ENCODE assay signal across 16 cellular contexts in the genomic region with DNA sequence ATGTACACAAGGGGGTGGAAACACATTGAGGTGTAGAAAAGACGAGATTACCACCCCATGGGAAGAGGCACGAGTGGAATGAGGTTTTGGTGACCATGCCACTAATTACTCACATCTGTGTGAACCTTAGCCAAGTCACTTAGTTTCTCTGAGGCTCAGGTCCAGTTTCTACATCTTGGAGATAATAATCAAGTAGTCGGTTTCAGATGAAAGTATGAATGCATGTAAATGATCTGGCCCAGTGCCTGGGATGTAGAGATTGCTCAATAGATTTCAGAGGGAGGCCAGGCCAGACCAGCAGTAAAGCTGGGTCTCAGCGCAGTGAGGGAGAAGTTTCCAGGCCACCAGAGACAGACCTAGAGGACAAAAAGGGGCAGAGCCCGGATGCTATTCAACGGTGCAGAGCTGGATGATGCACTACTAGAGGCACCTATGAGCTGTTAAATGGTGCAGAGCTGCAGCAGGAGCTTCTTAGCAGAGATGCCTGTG.
A peak's percentile ranks its signal among the peaks of the same experiment; 100 is the strongest.
DNase-seq lines count a peak whose midpoint lies in the region; ATAC-seq, FAIRE-seq and TF ChIP-seq lines count a peak whose summit lies in the region.
"Had no signal": no experiment of that assay in that cellular context is flagged by ENCODE, and none has a peak within 500 bp of the region (broad histone marks: within the 10 kb centered on the region; RNA-seq: fewer than 3 reads in every experiment).

No MANE protein-coding gene starts in this region.

- H3K27me3 ChIP-seq in RWPE2 (ENCODE audit: insufficient read depth, poor library complexity, severe bottlenecking) (no peaks in the 10 kb centered on the region), hepatocyte (no peaks in the 10 kb centered on the region)

- peak overlapping the region; percentile 9 for H3K4me2 ChIP-seq in hepatocyte

- H4K20me1 ChIP-seq in hepatocyte (ENCODE audit: insufficient read depth, poor library complexity, severe bottlenecking): no peaks in the 10 kb centered on the region

- FAIRE-seq in GM19239 (lab: Jason Lieb, UNC): no peak
- FAIRE-seq: small intestine had no signal

- H3K9me3 ChIP-seq in HEK293 (ENCODE audit: control insufficient read depth, insufficient read depth, low read depth, low read length) (no peaks in the 10 kb centered on the region), RWPE2 (ENCODE audit: severe bottlenecking) (no peaks in the 10 kb centered on the region), hepatocyte (ENCODE audit: low read depth) (no peaks in the 10 kb centered on the region)

- POLR2A ChIA-PET in HEK293 (lab: Yijun Ruan, JAX): no interaction called here

- CTCF ChIA-PET in HEK293 (lab: Yijun Ruan, JAX): interaction anchor here (0.6 kb wide), 1 partner anchor 28 kb away, joined by 3 read pairs; no protein-coding TSS in a partner anchor

- H3K4me3 ChIP-seq in HEK293 (ENCODE audit: low read depth, low read length) (no peak overlapping the region), RWPE2 (ENCODE audit: severe bottlenecking) (no peak overlapping the region), hepatocyte (no peak overlapping the region)

- WGBS in hepatocyte (ENCODE audit: low lambda C conversion rate, missing lambda C conversion rate): 63% methylated on average over 6 of the region's 6 CpGs

- TF ChIP-seq CTCF in HEK293 (tag by site-specific recombination; IDR thresholded peaks at IDR 0.05): no peak
- TF ChIP-seq CTCF in RWPE2 (IDR thresholded peaks at IDR 0.05; ENCODE audit: poor library complexity, severe bottlenecking): no peak
- TF ChIP-seq CTCF in hepatocyte (IDR thresholded peaks at IDR 0.05; ENCODE audit: poor library complexity): no peak

- H3K36me3 ChIP-seq in HEK293 (ENCODE audit: control insufficient read depth in 2 of 2, insufficient read depth in 1 of 2, low read length in 2 of 2) (no peaks in the 10 kb centered on the region), RWPE2 (ENCODE audit: low read depth) (no peaks in the 10 kb centered on the region), hepatocyte (replicated peaks; ENCODE audit: insufficient read depth, low read depth) (no peaks in the 10 kb centered on the region)

- peak; percentile 11 for ATAC-seq in RWPE2 (ENCODE audit: low read depth)
- no peak for ATAC-seq in HG03520 (IDR thresholded peaks at IDR 0.05; ENCODE audit: unreplicated experiment)
- ATAC-seq: activated CD4-positive, alpha-beta T cell treated with anti-CD3 and anti-CD28 coated beads for 36 hours; naive thymus-derived CD8-positive, alpha-beta T cell; SK-N-SH treated with all-trans-retinoic acid at 6 μM for 48 hours had no signal

- no peak overlapping the region for H2AFZ ChIP-seq in hepatocyte

- H3K79me2 ChIP-seq in hepatocyte: no peaks in the 10 kb centered on the region

- H3K27ac ChIP-seq in HEK293 (ENCODE audit: extremely low read depth, low read depth, low read length) (peak overlapping the region; percentile 92), RWPE2 (ENCODE audit: poor library complexity, severe bottlenecking) (peak overlapping the region; percentile 96), hepatocyte (peak overlapping the region; percentile 96)

- peak; percentile 64 for DNase-seq in A172 (ENCODE audit: low spot score)
- DNase-seq in RWPE2 (ENCODE audit: low spot score): no peak
- peak; percentile 35 for DNase-seq in hepatocyte (ENCODE audit: low spot score)
- DNase-seq in amniotic stem cell (lab: John Stamatoyannopoulos, UW): no peak
- no peak for DNase-seq in GM19239 (ENCODE audit: insufficient read length, low spot score)
- DNase-seq in activated T-cell treated with anti-CD3 and anti-CD28 coated beads, Interleukin-2, amount 50 U/mL, for 1 hour: no peak
- DNase-seq: activated CD4-positive, alpha-beta T cell treated with anti-CD3 and anti-CD28 coated beads for 36 hours; AML-193; GF-D8; naive thymus-derived CD8-positive, alpha-beta T cell; NCI-H1092; NCI-H748 treated with DMSO at 0.1 percent for 48 hours; small intestine had no signal

- no peaks in the 10 kb centered on the region for H3K9me2 ChIP-seq in hepatocyte (replicated peaks; ENCODE audit: insufficient read depth)

- H3K4me1 ChIP-seq in HEK293 (ENCODE audit: control insufficient read depth, insufficient read depth, low read length) (peaks cover 40% of the 10 kb centered on the region), RWPE2 (ENCODE audit: insufficient read depth, poor library complexity, severe bottlenecking) (peaks cover 38% of the 10 kb centered on the region), hepatocyte (ENCODE audit: insufficient read depth) (peaks cover 21% of the 10 kb centered on the region)

TF ChIP-seq in HEK293, 187 proteins besides CTCF, POLR2A, EP300 and RAD21 (continues in another document):
- TF ChIP-seq ZNF394 (tag by site-specific recombination; IDR thresholded peaks at IDR 0.05; ENCODE audit: borderline replicate concordance): no peak
- TF ChIP-seq, protein P1, sequence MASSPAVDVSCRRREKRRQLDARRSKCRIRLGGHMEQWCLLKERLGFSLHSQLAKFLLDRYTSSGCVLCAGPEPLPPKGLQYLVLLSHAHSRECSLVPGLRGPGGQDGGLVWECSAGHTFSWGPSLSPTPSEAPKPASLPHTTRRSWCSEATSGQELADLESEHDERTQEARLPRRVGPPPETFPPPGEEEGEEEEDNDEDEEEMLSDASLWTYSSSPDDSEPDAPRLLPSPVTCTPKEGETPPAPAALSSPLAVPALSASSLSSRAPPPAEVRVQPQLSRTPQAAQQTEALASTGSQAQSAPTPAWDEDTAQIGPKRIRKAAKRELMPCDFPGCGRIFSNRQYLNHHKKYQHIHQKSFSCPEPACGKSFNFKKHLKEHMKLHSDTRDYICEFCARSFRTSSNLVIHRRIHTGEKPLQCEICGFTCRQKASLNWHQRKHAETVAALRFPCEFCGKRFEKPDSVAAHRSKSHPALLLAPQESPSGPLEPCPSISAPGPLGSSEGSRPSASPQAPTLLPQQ (tag by site-specific recombination; IDR thresholded peaks at IDR 0.05): 0 out of 2 replicates have a peak, but pooled peaks have one; percentile 38
- peak; percentile 20 for TF ChIP-seq SETDB1 (IDR thresholded peaks at IDR 0.05; ENCODE audit: insufficient read length, low read length)
- no peak for TF ChIP-seq KLF16 (tag by site-specific recombination; IDR thresholded peaks at IDR 0.05)
- TF ChIP-seq ZNF521 (tag by site-specific recombination; IDR thresholded peaks at IDR 0.05): no peak
- no peak for TF ChIP-seq ZNF10 (tag by site-specific recombination; IDR thresholded peaks at IDR 0.05)
- no peak for TF ChIP-seq ZNF155 (tag by site-specific recombination; IDR thresholded peaks at IDR 0.05)
- TF ChIP-seq, protein P2, sequence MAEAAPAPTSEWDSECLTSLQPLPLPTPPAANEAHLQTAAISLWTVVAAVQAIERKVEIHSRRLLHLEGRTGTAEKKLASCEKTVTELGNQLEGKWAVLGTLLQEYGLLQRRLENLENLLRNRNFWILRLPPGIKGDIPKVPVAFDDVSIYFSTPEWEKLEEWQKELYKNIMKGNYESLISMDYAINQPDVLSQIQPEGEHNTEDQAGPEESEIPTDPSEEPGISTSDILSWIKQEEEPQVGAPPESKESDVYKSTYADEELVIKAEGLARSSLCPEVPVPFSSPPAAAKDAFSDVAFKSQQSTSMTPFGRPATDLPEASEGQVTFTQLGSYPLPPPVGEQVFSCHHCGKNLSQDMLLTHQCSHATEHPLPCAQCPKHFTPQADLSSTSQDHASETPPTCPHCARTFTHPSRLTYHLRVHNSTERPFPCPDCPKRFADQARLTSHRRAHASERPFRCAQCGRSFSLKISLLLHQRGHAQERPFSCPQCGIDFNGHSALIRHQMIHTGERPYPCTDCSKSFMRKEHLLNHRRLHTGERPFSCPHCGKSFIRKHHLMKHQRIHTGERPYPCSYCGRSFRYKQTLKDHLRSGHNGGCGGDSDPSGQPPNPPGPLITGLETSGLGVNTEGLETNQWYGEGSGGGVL (tag by site-specific recombination; IDR thresholded peaks at IDR 0.05): peak; percentile 38; the same call in 1 of the 2 replicates
- TF ChIP-seq, protein P3, sequence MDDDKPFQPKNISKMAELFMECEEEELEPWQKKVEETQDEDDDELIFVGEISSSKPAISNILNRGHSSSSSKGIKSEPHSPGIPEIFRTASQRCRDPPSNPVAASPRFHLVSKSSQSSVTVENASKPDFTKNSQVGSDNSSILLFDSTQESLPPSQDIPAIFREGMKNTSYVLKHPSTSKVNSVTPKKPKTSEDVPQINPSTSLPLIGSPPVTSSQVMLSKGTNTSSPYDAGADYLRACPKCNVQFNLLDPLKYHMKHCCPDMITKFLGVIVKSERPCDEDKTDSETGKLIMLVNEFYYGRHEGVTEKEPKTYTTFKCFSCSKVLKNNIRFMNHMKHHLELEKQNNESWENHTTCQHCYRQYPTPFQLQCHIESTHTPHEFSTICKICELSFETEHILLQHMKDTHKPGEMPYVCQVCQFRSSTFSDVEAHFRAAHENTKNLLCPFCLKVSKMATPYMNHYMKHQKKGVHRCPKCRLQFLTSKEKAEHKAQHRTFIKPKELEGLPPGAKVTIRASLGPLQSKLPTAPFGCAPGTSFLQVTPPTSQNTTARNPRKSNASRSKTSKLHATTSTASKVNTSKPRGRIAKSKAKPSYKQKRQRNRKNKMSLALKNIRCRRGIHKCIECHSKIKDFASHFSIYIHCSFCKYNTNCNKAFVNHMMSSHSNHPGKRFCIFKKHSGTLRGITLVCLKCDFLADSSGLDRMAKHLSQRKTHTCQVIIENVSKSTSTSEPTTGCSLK (tag by site-specific recombination; IDR thresholded peaks at IDR 0.05): no peak
- peak; percentile 56 for TF ChIP-seq ZNF24 (tag by site-specific recombination; IDR thresholded peaks at IDR 0.05)
- TF ChIP-seq ZNF221 (tag by site-specific recombination; IDR thresholded peaks at IDR 0.05; ENCODE audit: borderline replicate concordance): no peak
- TF ChIP-seq ZNF140 (tag by site-specific recombination; IDR thresholded peaks at IDR 0.05): no peak
- TF ChIP-seq FEZF1 (tag by site-specific recombination; IDR thresholded peaks at IDR 0.05): no peak
- TF ChIP-seq, protein P4, sequence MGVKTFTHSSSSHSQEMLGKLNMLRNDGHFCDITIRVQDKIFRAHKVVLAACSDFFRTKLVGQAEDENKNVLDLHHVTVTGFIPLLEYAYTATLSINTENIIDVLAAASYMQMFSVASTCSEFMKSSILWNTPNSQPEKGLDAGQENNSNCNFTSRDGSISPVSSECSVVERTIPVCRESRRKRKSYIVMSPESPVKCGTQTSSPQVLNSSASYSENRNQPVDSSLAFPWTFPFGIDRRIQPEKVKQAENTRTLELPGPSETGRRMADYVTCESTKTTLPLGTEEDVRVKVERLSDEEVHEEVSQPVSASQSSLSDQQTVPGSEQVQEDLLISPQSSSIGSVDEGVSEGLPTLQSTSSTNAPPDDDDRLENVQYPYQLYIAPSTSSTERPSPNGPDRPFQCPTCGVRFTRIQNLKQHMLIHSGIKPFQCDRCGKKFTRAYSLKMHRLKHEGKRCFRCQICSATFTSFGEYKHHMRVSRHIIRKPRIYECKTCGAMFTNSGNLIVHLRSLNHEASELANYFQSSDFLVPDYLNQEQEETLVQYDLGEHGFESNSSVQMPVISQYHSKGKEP (tag by site-specific recombination; IDR thresholded peaks at IDR 0.05): no peak
- no peak for TF ChIP-seq ZNF792 (tag by site-specific recombination; IDR thresholded peaks at IDR 0.05)
- TF ChIP-seq ZNF433 (tag by site-specific recombination; IDR thresholded peaks at IDR 0.05; ENCODE audit: low read depth): no peak

Comparison
In these comparisons a context has a peak if more than half of its experiments do, and no peak if none do; other contexts are left out.
1. DNase-seq: peak in A172 (single experiment) and hepatocyte (single experiment); none in RWPE2 (single experiment), amniotic stem cell (single experiment), GM19239 (single experiment) and activated T-cell treated with anti-CD3 and anti-CD28 coated beads, Interleukin-2, amount 50 U/mL, for 1 hour (single experiment).
2. Peak in every context shown above with its lines, with median percentiles within 50 percentile points of each other: H3K27ac ChIP-seq.